ENCODE assay signal across 8 cellular contexts in the genomic region with DNA sequence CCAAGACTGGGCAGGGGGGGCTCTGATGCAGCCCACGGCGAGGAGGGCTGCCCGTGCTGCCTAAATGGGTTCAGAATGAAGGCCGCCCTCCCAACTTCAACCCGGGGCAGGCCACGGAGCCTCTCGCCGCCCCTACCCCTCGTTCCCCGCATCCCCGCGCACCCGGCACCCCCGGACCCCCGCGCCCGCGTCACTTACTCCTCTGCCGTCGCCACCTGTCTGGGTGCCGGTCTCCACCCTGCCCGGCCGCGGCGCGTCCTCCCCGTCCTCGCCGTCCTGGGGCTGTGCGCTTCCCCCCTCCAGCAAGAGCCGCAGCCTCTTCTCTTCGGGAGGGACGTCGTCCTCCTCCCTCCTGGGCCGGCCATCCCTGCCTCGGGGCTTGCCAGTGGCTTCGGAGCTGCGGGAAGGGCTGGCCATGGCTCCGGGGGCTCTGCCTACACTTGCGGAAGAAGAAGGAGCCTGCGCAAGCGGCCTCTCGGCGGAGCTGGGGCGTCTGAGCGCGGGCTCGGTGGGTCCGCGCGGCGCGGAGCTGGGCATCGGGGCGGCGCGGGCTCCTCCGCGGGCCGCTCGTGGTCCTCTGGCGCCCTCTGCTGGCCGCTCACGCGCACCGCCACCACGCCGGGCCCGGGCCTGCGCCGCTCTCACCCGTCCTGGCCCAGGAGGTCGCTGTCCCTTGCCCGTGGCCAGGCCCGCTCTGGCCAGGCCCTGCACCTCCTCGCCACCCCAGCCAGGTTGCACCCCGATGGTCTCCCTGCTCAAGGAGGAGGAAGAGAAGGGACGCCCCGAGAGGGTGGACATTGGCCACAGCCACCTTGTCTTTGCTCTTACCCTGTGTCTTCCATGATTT. TPM values are rescaled to one million over a fixed set of nuclear protein-coding genes. Genes with fewer than 3 reads are reported as not detected.
A peak's percentile ranks its signal among the peaks of the same experiment; 100 is the strongest.
DNase-seq lines count a peak whose midpoint lies in the region; ATAC-seq and TF ChIP-seq lines count a peak whose summit lies in the region.
"Not testable (repeated sequence)": the region's sequence is repeated elsewhere in the genome, so short reads cannot be mapped to it uniquely, and the experiment has no call there.

No MANE protein-coding gene starts in this region.

- not testable (repeated sequence) for H3K9me2 ChIP-seq in OCI-LY7 (ENCODE audit: insufficient read depth, low read length)

- not testable (repeated sequence) for BruUV-seq in OCI-LY7 (replicated peaks; lab: Mats Ljungman, UMichigan)

- H4K20me1 ChIP-seq in OCI-LY7 (ENCODE audit: insufficient read depth, low read length), result not testable (repeated sequence)

- 2 to 4% (median 3%) methylated on average over 39 to 73 of the region's 79 CpGs for WGBS in psoas muscle, 3 donors

- CTCF ChIA-PET in OCI-LY7 (lab: Charles Lee; ENCODE audit: unreplicated experiment), result not testable (repeated sequence)

- H3K27me3 ChIP-seq in HL-60 (ENCODE audit: insufficient read depth, poor library complexity, severe bottlenecking); psoas muscle (ENCODE audit: insufficient read depth in 3 of 3, low read length in 2 of 3): not testable (repeated sequence)

- H3K4me1 ChIP-seq in OCI-LY7 (ENCODE audit: insufficient read depth, low read length, poor library complexity, severe bottlenecking); psoas muscle: not testable (repeated sequence)

- intact Hi-C loops in OCI-LY7 (cut with micrococcal nuclease; ENCODE audit: unreplicated experiment); psoas muscle (cut with DNase I): not testable (repeated sequence)

- H2AFZ ChIP-seq in OCI-LY7 (ENCODE audit: low read length), result not testable (repeated sequence)

- not testable (repeated sequence) for H3K27ac ChIP-seq in HL-60 (replicated peaks); OCI-LY7 (ENCODE audit: low read depth, low read length, poor library complexity, severe bottlenecking); psoas muscle; substantia nigra (ENCODE audit: low read depth, low read length, poor library complexity, severe bottlenecking)

- not testable (repeated sequence) for H3K4me2 ChIP-seq in OCI-LY7 (ENCODE audit: low read length)

- not testable (repeated sequence) for H3K79me2 ChIP-seq in OCI-LY7 (ENCODE audit: insufficient read depth, low read depth, low read length)

- peak; percentile 46 to 75 (median 60) for ATAC-seq in psoas muscle

- H3K9me3 ChIP-seq in OCI-LY7 (ENCODE audit: low read length); psoas muscle: not testable (repeated sequence)

- peak overlapping the region; percentile 35 for H3K4me3 ChIP-seq in HL-60 (replicated peaks; ENCODE audit: insufficient read depth, low read length)
- H3K4me3 ChIP-seq in OCI-LY7 (ENCODE audit: low read depth, low read length, poor library complexity, severe bottlenecking), result not testable (repeated sequence)
- H3K4me3 ChIP-seq in psoas muscle, result peak overlapping the region; percentile 54

- peak; percentile 72 for DNase-seq in DMS53 (lab: John Stamatoyannopoulos, UW)
- peak in 1 of 2 experiments; percentile 34 for DNase-seq in HL-60 (ENCODE audit: low read depth in 1 of 2, low spot score in 1 of 2)
- peak; percentile 24 for DNase-seq in OCI-LY7 (ENCODE audit: low spot score)
- DNase-seq in activated CD8-positive, alpha-beta memory T cell treated with anti-CD3 and anti-CD28 coated beads for 1 hour (ENCODE audit: extremely low read depth in 1 of 2, low read depth in 1 of 2), result peak; percentile 11 to 62
- DNase-seq in cerebellar cortex (ENCODE audit: low spot score), result peak; percentile 14
- DNase-seq in iPS-NIHi11 (ENCODE audit: low spot score), result peak; percentile 75
- DNase-seq in psoas muscle, result peak; percentile 65 to 76
- DNase-seq in substantia nigra (lab: John Stamatoyannopoulos, UW), result peak in 36 of 49 donors; percentile 3 to 67 (median 30)

- H3K36me3 ChIP-seq in OCI-LY7 (ENCODE audit: insufficient read depth, low read length); psoas muscle (ENCODE audit: insufficient read depth in 1 of 2, low read depth in 1 of 2): not testable (repeated sequence)

- POLR2A ChIA-PET in OCI-LY7 (lab: Charles Lee), result not testable (repeated sequence)

- TF ChIP-seq CTCF in HL-60 (IDR thresholded peaks at IDR 0.05; ENCODE audit: insufficient read depth, low read length), result not testable (repeated sequence)
- TF ChIP-seq CTCF in OCI-LY7 (conservative IDR thresholded peaks at IDR 0.05; ENCODE audit: low read length), result peak; percentile 70
- peak; percentile 58 for TF ChIP-seq CTCF in psoas muscle (IDR thresholded peaks at IDR 0.05)

RNA-seq across cellular contexts. Expression of gene CLEC6A, which starts 59.3 kb away (rescaled TPM):
- not detected in 2 replicates for total RNA-seq in OCI-LY7 (2014; rRNA removed; shearing (Covaris generic))
- not detected in 2 replicates for total RNA-seq in OCI-LY7 (2022)
- not detected for total RNA-seq in psoas muscle
- polyA plus RNA-seq in psoas muscle, result not detected
